13 cellular contexts compared by ENCODE assay signal in the genomic region with DNA sequence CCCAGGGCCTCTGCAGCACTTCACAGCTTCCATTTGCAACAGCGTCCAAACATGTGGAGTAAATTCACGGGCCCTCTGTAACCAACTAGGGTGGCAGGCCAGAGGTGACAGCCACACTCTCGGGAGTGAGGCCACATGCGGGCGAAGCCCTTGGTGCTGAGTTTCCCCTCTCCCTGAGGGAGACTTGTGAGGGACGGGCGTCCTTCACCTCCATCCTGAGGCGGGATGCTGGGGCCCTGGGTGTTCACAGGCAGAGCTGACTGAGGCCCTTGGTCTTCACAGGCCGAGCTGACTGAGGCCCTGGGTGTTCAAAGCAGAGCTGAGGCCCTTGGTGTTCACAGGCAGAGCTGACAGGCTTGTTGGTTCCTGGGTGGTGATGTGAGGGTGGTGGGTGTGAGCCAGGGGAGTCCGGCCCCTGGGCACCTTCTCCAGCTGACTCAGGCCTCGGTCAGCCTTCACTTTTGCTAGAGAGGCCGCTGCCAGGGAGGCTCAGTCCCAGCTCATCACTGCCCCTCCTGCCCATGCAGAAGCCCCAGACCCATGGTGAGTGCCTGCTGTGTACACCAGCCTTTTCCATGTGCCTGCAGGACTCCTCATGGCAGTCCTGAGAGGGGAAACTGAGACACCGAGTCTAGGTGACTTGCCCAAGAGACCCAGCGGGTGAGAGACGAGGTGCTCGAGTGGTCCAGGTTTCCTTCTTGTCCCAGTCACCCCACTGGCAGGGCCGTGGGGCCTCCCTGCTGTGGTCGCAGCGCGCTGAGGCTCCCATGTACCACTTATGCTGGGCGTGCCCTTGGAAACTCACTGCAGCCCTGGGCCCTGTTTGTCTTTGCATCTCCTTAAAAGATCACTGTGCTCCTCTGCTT. TPM values are rescaled to one million over a fixed set of nuclear protein-coding genes. Genes with fewer than 3 reads are reported as not detected.
DNase-seq lines count a peak whose midpoint lies in the region; ATAC-seq, FAIRE-seq and TF ChIP-seq lines count a peak whose summit lies in the region.
"Had no signal": no experiment of that assay in that cellular context is flagged by ENCODE, and none has a peak within 500 bp of the region (broad histone marks: within the 10 kb centered on the region; RNA-seq: fewer than 3 reads in every experiment).

No MANE protein-coding gene starts in this region.

- H4K20me1 ChIP-seq in HepG2 (ENCODE audit: insufficient read depth, low read length): 0 out of 2 replicates have a peak, but pooled peaks cover 4% of the 10 kb centered on the region

- WGBS in HepG2 (ENCODE audit: low lambda C conversion rate): 84% methylated on average over 9 of the region's 21 CpGs

- peaks cover 46% of the 10 kb centered on the region for H3K79me2 ChIP-seq in HepG2 (ENCODE audit: insufficient read depth, low read length)

- CTCF ChIA-PET in T-cell (lab: Charles Lee) (interaction anchor here in 1 of 2 donors (1.0 kb wide), 1 partner anchor 26 kb away, joined by 3 read pairs; no protein-coding TSS in a partner anchor), HepG2 (lab: Yijun Ruan, JAX; ENCODE audit: low intra/inter-chr PET ratio, low total read pairs) (interaction anchor here (1.7 kb wide), 1 partner anchor 14 kb away, joined by 3 read pairs; no protein-coding TSS in a partner anchor)

- no peaks in the 10 kb centered on the region for H3K27me3 ChIP-seq in HepG2 (ENCODE audit: control insufficient read depth in 1 of 2, insufficient read depth in 2 of 2, low read length in 2 of 2)

- H3K36me3 ChIP-seq in HepG2 (replicated peaks in 1 of 2; ENCODE audit: control insufficient read depth in 1 of 2, insufficient read depth in 2 of 2, low read length in 2 of 2): peaks cover 32 to 42% of the 10 kb centered on the region in 2 experiments
- H3K36me3 ChIP-seq: HAP-1 had no signal

- H3K4me3 ChIP-seq in HepG2 (replicated peaks in 1 of 3; ENCODE audit: insufficient read depth in 1 of 3, low read depth in 2 of 3, low read length in 3 of 3): peak overlapping the region in 2 of 3 experiments; percentile 4 to 37; a peak in 1 of 6 replicates
- H3K4me3 ChIP-seq: HAP-1 had no signal

- ATAC-seq in GM19452 (IDR thresholded peaks at IDR 0.05; ENCODE audit: unreplicated experiment) (peak; percentile 6), T-cell (replicated peaks in 1 of 4) (no peak), HepG2 (peak; percentile 0; the same call in 1 of the 3 replicates), HG02852 (IDR thresholded peaks at IDR 0.05; ENCODE audit: unreplicated experiment) (no peak), GM18858 (IDR thresholded peaks at IDR 0.05; ENCODE audit: unreplicated experiment) (no peak), HG02798 (IDR thresholded peaks at IDR 0.05; ENCODE audit: poor library complexity, unreplicated experiment) (no peak)
- ATAC-seq in stimulated activated memory B cell treated with anti-CD40 and anti-IgM and Interleukin-4, amounts not matched to agents 10 μg/mL and 1 μg/mL and 100 μg/mL, for 72 hours: peak; percentile 14

- H3K4me1 Mint-ChIP-seq in T-cell: peaks cover 6 to 14% (median 12%) of the 10 kb centered on the region in 3 donors
- peaks cover 7% of the 10 kb centered on the region for H3K4me1 Mint-ChIP-seq in stimulated activated memory B cell treated with anti-CD40 and anti-IgM and Interleukin-4, amounts not matched to agents 10 μg/mL and 1 μg/mL and 100 μg/mL, for 72 hours

- H3K27ac Mint-ChIP-seq in T-cell: peak overlapping the region; percentile 22 to 23
- no peak overlapping the region for H3K27ac Mint-ChIP-seq in stimulated activated memory B cell treated with anti-CD40 and anti-IgM and Interleukin-4, amounts not matched to agents 10 μg/mL and 1 μg/mL and 100 μg/mL, for 72 hours

- H3K27ac ChIP-seq in HepG2 (ENCODE audit: extremely low read length, insufficient read depth, low read length): peak overlapping the region; percentile 92

- H2AFZ ChIP-seq in HepG2 (ENCODE audit: low read length): no peak overlapping the region

- FAIRE-seq in HepG2 (lab: Jason Lieb, UNC): no peak
- no peak for FAIRE-seq in urothelium cell line (lab: Jason Lieb, UNC)
- FAIRE-seq: RCC 7860 had no signal

- TF ChIP-seq EP300 in HepG2 (IDR thresholded peaks at IDR 0.05; ENCODE audit: low read depth in 2 of 2, low read length in 2 of 2) (no peak), HepG2 (CRISPR knock-in tag; IDR thresholded peaks at IDR 0.05; ENCODE audit: borderline replicate concordance) (no peak)

- intact Hi-C loops in HepG2 (cut with micrococcal nuclease; ENCODE audit: unreplicated experiment): no loop called here

- peak overlapping the region in 1 of 3 donors; percentile 34 for H3K4me3 Mint-ChIP-seq in T-cell
- H3K4me3 Mint-ChIP-seq in stimulated activated memory B cell treated with anti-CD40 and anti-IgM and Interleukin-4, amounts not matched to agents 10 μg/mL and 1 μg/mL and 100 μg/mL, for 72 hours: no peak overlapping the region

- DNase-seq in T-cell (no peak), HepG2 (ENCODE audit: low spot score) (no peak), urothelium cell line (ENCODE audit: low spot score) (no peak)
- DNase-seq: naive B cell; NCI-H2227 treated with DMSO at 0.1 percent for 48 hours; stimulated activated CD4-positive, alpha-beta T cell treated with anti-CD3 and anti-CD28 coated beads, Interleukin-12 subunit alpha, Interleukin-12 subunit beta, amount 100 ng/mL, for 4 hours had no signal

- H3K9me3 Mint-ChIP-seq in T-cell: no peaks in the 10 kb centered on the region
- H3K9me3 Mint-ChIP-seq in stimulated activated memory B cell treated with anti-CD40 and anti-IgM and Interleukin-4, amounts not matched to agents 10 μg/mL and 1 μg/mL and 100 μg/mL, for 72 hours: no peaks in the 10 kb centered on the region
- H3K9me3 Mint-ChIP-seq: naive B cell had no signal

- no peak for TF ChIP-seq CTCF in HepG2 (CRISPR knock-in tag; IDR thresholded peaks at IDR 0.05)

- peaks cover 67% of the 10 kb centered on the region for H3K4me1 ChIP-seq in HepG2 (ENCODE audit: insufficient read depth, low read length)
- H3K4me1 ChIP-seq: HAP-1 had no signal

- no peak for TF ChIP-seq RAD21 in HepG2 (CRISPR knock-in tag; IDR thresholded peaks at IDR 0.05)

- in situ Hi-C loops in HepG2 (cut with HindIII; ENCODE audit: extremely low pct_ligation_motif_present, low pct_unique_long_range_greater_than_20kb): no loop called here

- POLR2A ChIA-PET in T-cell (lab: Charles Lee) (no interaction called here), HepG2 (lab: Yijun Ruan, JAX) (interaction anchor here (1.0 to 1.8 kb wide), 6 partner anchors 7 to 45 kb away, joined by 3 to 17 read pairs (median 4); a partner anchor contains a TSS)

- TF ChIP-seq POLR2A in HepG2 (IDR thresholded peaks at IDR 0.05; ENCODE audit: insufficient read depth in 1 of 2, low read depth in 2 of 2, low read length in 2 of 2): no peak

- H3K27me3 Mint-ChIP-seq in T-cell: no peaks in the 10 kb centered on the region
- no peaks in the 10 kb centered on the region for H3K27me3 Mint-ChIP-seq in stimulated activated memory B cell treated with anti-CD40 and anti-IgM and Interleukin-4, amounts not matched to agents 10 μg/mL and 1 μg/mL and 100 μg/mL, for 72 hours
- H3K27me3 Mint-ChIP-seq: naive B cell had no signal

- H3K9me3 ChIP-seq in HepG2 (ENCODE audit: low read length): no peaks in the 10 kb centered on the region
- H3K9me3 ChIP-seq: HAP-1 had no signal

- peak overlapping the region; percentile 72 for H3K9ac ChIP-seq in HepG2 (ENCODE audit: insufficient read depth, low read depth, low read length)

- no TSS peak for BruUV-seq in HepG2 (replicated peaks; lab: Mats Ljungman, UMichigan)

- H3K36me3 Mint-ChIP-seq in T-cell: no peaks in the 10 kb centered on the region
- peaks cover 8% of the 10 kb centered on the region for H3K36me3 Mint-ChIP-seq in stimulated activated memory B cell treated with anti-CD40 and anti-IgM and Interleukin-4, amounts not matched to agents 10 μg/mL and 1 μg/mL and 100 μg/mL, for 72 hours
- H3K36me3 Mint-ChIP-seq: naive B cell had no signal

- peak overlapping the region; percentile 58 for H3K4me2 ChIP-seq in HepG2 (ENCODE audit: low read depth, low read length)

TF ChIP-seq in HepG2, 621 proteins besides CTCF, POLR2A, EP300 and RAD21 (continues in another document):
- TF ChIP-seq, protein P1, sequence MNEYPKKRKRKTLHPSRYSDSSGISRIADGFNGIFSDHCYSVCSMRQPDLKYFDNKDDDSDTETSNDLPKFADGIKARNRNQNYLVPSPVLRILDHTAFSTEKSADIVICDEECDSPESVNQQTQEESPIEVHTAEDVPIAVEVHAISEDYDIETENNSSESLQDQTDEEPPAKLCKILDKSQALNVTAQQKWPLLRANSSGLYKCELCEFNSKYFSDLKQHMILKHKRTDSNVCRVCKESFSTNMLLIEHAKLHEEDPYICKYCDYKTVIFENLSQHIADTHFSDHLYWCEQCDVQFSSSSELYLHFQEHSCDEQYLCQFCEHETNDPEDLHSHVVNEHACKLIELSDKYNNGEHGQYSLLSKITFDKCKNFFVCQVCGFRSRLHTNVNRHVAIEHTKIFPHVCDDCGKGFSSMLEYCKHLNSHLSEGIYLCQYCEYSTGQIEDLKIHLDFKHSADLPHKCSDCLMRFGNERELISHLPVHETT (CRISPR knock-in tag; conservative IDR thresholded peaks at IDR 0.05): no peak

RNA-seq across cellular contexts. Expression of a gene that starts 8.5 kb away (rescaled TPM):
- total RNA-seq in T-cell: 1 to 10 TPM; 3.2 to 6.2 (median 5.1) TPM
- 19.8 and 39.1 TPM in 2 replicates for total RNA-seq in HepG2 (2016; rRNA removed; fragmentation: Illumina TruSeq; extraction: Trizol)
- 3.7 and 4.2 TPM in 2 replicates for total RNA-seq in HepG2 (2016; cell fraction: cytosol; rRNA removed; fragmentation: Illumina TruSeq; extraction: Trizol; ENCODE audit: low read depth)
- 18.3 and 41.8 TPM in 2 replicates for total RNA-seq in HepG2 (2016; cell fraction: insoluble cytoplasmic fraction; rRNA removed; fragmentation: Illumina TruSeq; extraction: Trizol)
- 10.5 and 10.8 TPM in 2 replicates for total RNA-seq in HepG2 (2016; cell fraction: membrane; rRNA removed; fragmentation: Illumina TruSeq; extraction: Trizol)
- total RNA-seq in HepG2 (2016; cell fraction: nucleus; rRNA removed; fragmentation: Illumina TruSeq; extraction: Trizol): 47.7 and 59.7 TPM in 2 replicates
- polyA plus RNA-seq in HepG2 (2011; rRNA removed): 42.2 and 49.6 TPM in 2 replicates
- 23.5 and 32.3 TPM in 2 replicates for polyA plus RNA-seq in HepG2 (2011; cell fraction: cytosol; rRNA removed)
- 121 and 179 TPM in 2 replicates for polyA plus RNA-seq in HepG2 (2011; cell fraction: nucleus; rRNA removed)
- 24.0 and 38.1 TPM in 2 replicates for polyA plus RNA-seq in HepG2 (2012)
- 3.2 and 3.4 TPM in 2 replicates for polyA plus RNA-seq in HepG2 (2016; cell fraction: cytosol; fragmentation: Illumina TruSeq; extraction: Trizol; ENCODE audit: low read depth)
- 16.0 and 21.6 TPM in 2 replicates for polyA plus RNA-seq in HepG2 (2016; cell fraction: insoluble cytoplasmic fraction; fragmentation: Illumina TruSeq; extraction: Trizol; ENCODE audit: low read depth)
- 4.5 and 5.6 TPM in 2 replicates for polyA plus RNA-seq in HepG2 (2016; cell fraction: membrane; fragmentation: Illumina TruSeq; extraction: Trizol; ENCODE audit: low read depth)
- 86.7 and 90.9 TPM in 2 replicates for polyA plus RNA-seq in HepG2 (2016; cell fraction: nucleus; fragmentation: Illumina TruSeq; extraction: Trizol; ENCODE audit: insufficient read depth, low read depth)
- 10.6 and 128 TPM in 2 replicates for polyA minus RNA-seq in HepG2 (2011; rRNA and poly(A)+ RNA removed; ENCODE audit: low replicate concordance)
- polyA minus RNA-seq in HepG2 (2011; cell fraction: cytosol; rRNA and poly(A)+ RNA removed): 36.4 and 40.3 TPM in 2 replicates
- polyA minus RNA-seq in HepG2 (2011; cell fraction: nucleus; rRNA and poly(A)+ RNA removed): 19.9 and 27.0 TPM in 2 replicates

Comparison
In these comparisons a context has a peak if more than half of its experiments do, and no peak if none do; other contexts are left out.
1. ATAC-seq: peak in GM19452 (single experiment), HepG2 (single experiment) and stimulated activated memory B cell treated with anti-CD40 and anti-IgM and Interleukin-4, amounts not matched to agents 10 μg/mL and 1 μg/mL and 100 μg/mL, for 72 hours (single experiment); none in T-cell (0 of 4), HG02852 (single experiment), GM18858 (single experiment) and HG02798 (single experiment).